In genomic region chr15:46865155-46865554, GRCh38 we compare ENCODE assay signal across 14 cellular contexts.
DNase-seq lines count a peak whose midpoint lies in the region; ATAC-seq, FAIRE-seq and TF ChIP-seq lines count a peak whose summit lies in the region.
"Had no signal": no experiment of that assay in that cellular context is flagged by ENCODE, and none has a peak within 500 bp of the region (broad histone marks: within the 10 kb centered on the region; RNA-seq: fewer than 3 reads in every experiment).

No MANE protein-coding gene starts in this region.

- no peaks in the 10 kb centered on the region for H3K27me3 ChIP-seq in heart left ventricle
- H3K27me3 ChIP-seq in right atrium auricular region: no peaks in the 10 kb centered on the region
- H3K27me3 ChIP-seq: BLaER1 treated with 17β-estradiol and CSF1 and Interleukin-3, amounts not matched to agents 10 nM and 100 nM had no signal

- H3K4me1 ChIP-seq in heart left ventricle: peaks cover 0 to 3% (median 0%) of the 10 kb centered on the region in 12 donors
- H3K4me1 ChIP-seq in right atrium auricular region: no peaks in the 10 kb centered on the region
- H3K4me1 ChIP-seq: BLaER1 treated with 17β-estradiol and CSF1 and Interleukin-3, amounts not matched to agents 10 nM and 100 nM had no signal

- H3K36me3 ChIP-seq in heart left ventricle (no peaks in the 10 kb centered on the region), right atrium auricular region (no peaks in the 10 kb centered on the region)
- H3K36me3 ChIP-seq: BLaER1 treated with 17β-estradiol and CSF1 and Interleukin-3, amounts not matched to agents 10 nM and 100 nM had no signal

- TF ChIP-seq CTCF in heart left ventricle (IDR thresholded peaks at IDR 0.05): no peak
- no peak for TF ChIP-seq CTCF in right atrium auricular region (IDR thresholded peaks at IDR 0.05)

- intact Hi-C loops in heart left ventricle (cut with DNase I): no loop called here

- no peaks in the 10 kb centered on the region for H3K9me3 ChIP-seq in heart left ventricle
- H3K9me3 ChIP-seq in right atrium auricular region: no peaks in the 10 kb centered on the region
- H3K9me3 ChIP-seq: BLaER1 treated with 17β-estradiol and CSF1 and Interleukin-3, amounts not matched to agents 10 nM and 100 nM had no signal

- DNase-seq in heart left ventricle: no peak
- DNase-seq in right atrium auricular region (ENCODE audit: low spot score): no peak
- peak; percentile 49 for DNase-seq in NCI-H748 treated with DMSO at 0.1 percent for 48 hours (lab: John Stamatoyannopoulos, UW)
- DNase-seq in medulla oblongata (ENCODE audit: extremely low spot score): peak; percentile 5
- no peak for DNase-seq in GM12892 (ENCODE audit: insufficient read length)
- DNase-seq: Calu3; CD8-positive, alpha-beta T cell; DMS79 treated with DMSO at 0.1 percent for 48 hours; GF-D8; HCEC 1CT had no signal

- peak; percentile 78 to 96 (median 89) for ATAC-seq in heart left ventricle
- ATAC-seq in HG03439 (IDR thresholded peaks at IDR 0.05; ENCODE audit: unreplicated experiment): no peak
- ATAC-seq: CD8-positive, alpha-beta T cell had no signal

- WGBS in heart left ventricle, 4 donors: 30 to 55% (median 43%) methylated on average over 6 of the region's 6 CpGs

- H3K27ac ChIP-seq in heart left ventricle (peak overlapping the region in 1 of 12 donors; percentile 60), right atrium auricular region (no peak overlapping the region)
- H3K27ac ChIP-seq: BLaER1 treated with 17β-estradiol and CSF1 and Interleukin-3, amounts not matched to agents 10 nM and 100 nM; HL-60 had no signal

- FAIRE-seq in GM12892 (lab: Jason Lieb, UNC): no peak
- FAIRE-seq: H54 had no signal

- TF ChIP-seq POLR2A in heart left ventricle (IDR thresholded peaks at IDR 0.05) (no peak), GM12892 (IDR thresholded peaks at IDR 0.05; ENCODE audit: low read depth, low read length) (no peak)

- H3K4me3 ChIP-seq in heart left ventricle (no peak overlapping the region), right atrium auricular region (no peak overlapping the region)
- H3K4me3 ChIP-seq: BLaER1 treated with 17β-estradiol and CSF1 and Interleukin-3, amounts not matched to agents 10 nM and 100 nM had no signal

Comparison
In these comparisons a context has a peak if more than half of its experiments do, and no peak if none do; other contexts are left out.
1. DNase-seq: peak in NCI-H748 treated with DMSO at 0.1 percent for 48 hours (single experiment) and medulla oblongata (single experiment); none in heart left ventricle (0 of 5), right atrium auricular region (single experiment) and GM12892 (single experiment).